2 cellular contexts compared by ENCODE assay signal in the genomic region with DNA sequence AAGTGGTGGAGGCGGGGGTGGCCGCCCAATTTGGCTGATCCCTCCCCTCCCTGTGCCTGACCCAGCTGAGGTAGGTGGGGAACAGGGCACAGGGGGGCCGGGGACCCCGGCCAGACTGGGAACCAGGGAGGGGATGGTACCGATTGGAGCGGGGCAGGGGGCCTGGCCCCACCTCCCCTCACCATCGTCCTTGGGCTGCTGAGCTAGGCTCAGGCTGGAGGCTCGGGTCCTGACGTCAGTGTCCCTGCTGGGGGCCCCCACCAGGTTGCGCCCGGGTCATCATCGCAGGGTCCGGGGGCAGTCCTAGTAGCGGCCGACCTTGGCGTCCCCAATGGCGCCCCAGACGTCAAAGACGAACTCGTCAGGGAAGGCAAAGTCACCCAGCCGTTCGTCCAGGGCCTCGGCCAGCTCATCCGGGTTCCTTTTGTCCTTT.
TF ChIP-seq lines count a peak whose summit lies in the region.

No MANE protein-coding gene starts in this region.

TF ChIP-seq in SK-N-SH, 30 proteins besides CTCF, POLR2A, EP300 and RAD21:
- no peak for TF ChIP-seq YY1 (IDR thresholded peaks at IDR 0.05; ENCODE audit: low read depth)
- no peak for TF ChIP-seq NFIC (IDR thresholded peaks at IDR 0.05; ENCODE audit: borderline replicate concordance)
- TF ChIP-seq, protein P1, sequence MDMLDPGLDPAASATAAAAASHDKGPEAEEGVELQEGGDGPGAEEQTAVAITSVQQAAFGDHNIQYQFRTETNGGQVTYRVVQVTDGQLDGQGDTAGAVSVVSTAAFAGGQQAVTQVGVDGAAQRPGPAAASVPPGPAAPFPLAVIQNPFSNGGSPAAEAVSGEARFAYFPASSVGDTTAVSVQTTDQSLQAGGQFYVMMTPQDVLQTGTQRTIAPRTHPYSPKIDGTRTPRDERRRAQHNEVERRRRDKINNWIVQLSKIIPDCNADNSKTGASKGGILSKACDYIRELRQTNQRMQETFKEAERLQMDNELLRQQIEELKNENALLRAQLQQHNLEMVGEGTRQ (IDR thresholded peaks at IDR 0.05; ENCODE audit: borderline replicate concordance, low read depth, low read length), result no peak

TF ChIP-seq in SK-N-SH treated with all-trans-retinoic acid at 6 μM for 48 hours, 23 proteins besides CTCF, POLR2A, EP300 and RAD21:
- TF ChIP-seq, protein P2, sequence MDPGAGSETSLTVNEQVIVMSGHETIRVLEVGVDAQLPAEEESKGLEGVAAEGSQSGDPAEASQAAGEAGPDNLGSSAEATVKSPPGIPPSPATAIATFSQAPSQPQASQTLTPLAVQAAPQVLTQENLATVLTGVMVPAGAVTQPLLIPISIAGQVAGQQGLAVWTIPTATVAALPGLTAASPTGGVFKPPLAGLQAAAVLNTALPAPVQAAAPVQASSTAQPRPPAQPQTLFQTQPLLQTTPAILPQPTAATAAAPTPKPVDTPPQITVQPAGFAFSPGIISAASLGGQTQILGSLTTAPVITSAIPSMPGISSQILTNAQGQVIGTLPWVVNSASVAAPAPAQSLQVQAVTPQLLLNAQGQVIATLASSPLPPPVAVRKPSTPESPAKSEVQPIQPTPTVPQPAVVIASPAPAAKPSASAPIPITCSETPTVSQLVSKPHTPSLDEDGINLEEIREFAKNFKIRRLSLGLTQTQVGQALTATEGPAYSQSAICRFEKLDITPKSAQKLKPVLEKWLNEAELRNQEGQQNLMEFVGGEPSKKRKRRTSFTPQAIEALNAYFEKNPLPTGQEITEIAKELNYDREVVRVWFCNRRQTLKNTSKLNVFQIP (CRISPR knock-in tag; IDR thresholded peaks at IDR 0.05; ENCODE audit: borderline replicate concordance, low read depth), result no peak
- TF ChIP-seq, protein P3, sequence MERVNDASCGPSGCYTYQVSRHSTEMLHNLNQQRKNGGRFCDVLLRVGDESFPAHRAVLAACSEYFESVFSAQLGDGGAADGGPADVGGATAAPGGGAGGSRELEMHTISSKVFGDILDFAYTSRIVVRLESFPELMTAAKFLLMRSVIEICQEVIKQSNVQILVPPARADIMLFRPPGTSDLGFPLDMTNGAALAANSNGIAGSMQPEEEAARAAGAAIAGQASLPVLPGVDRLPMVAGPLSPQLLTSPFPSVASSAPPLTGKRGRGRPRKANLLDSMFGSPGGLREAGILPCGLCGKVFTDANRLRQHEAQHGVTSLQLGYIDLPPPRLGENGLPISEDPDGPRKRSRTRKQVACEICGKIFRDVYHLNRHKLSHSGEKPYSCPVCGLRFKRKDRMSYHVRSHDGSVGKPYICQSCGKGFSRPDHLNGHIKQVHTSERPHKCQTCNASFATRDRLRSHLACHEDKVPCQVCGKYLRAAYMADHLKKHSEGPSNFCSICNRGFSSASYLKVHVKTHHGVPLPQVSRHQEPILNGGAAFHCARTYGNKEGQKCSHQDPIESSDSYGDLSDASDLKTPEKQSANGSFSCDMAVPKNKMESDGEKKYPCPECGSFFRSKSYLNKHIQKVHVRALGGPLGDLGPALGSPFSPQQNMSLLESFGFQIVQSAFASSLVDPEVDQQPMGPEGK (CRISPR knock-in tag; IDR thresholded peaks at IDR 0.05; ENCODE audit: borderline replicate concordance), result no peak
- TF ChIP-seq BACH2 (CRISPR knock-in tag; IDR thresholded peaks at IDR 0.05; ENCODE audit: borderline replicate concordance), result no peak
